14 cellular contexts compared by ENCODE assay signal in genomic region chr4:87525636-87526035, GRCh38. TPM values are rescaled to one million over a fixed set of nuclear protein-coding genes. Genes with fewer than 3 reads are reported as not detected.
DNase-seq lines count a peak whose midpoint lies in the region; FAIRE-seq and TF ChIP-seq lines count a peak whose summit lies in the region.
"Had no signal": no experiment of that assay in that cellular context is flagged by ENCODE, and none has a peak within 500 bp of the region (broad histone marks: within the 10 kb centered on the region; RNA-seq: fewer than 3 reads in every experiment).

No MANE protein-coding gene starts in this region.

- TF ChIP-seq CTCF in uterus (IDR thresholded peaks at IDR 0.05), result no peak
- TF ChIP-seq CTCF in D721Med (IDR thresholded peaks at IDR 0.05; ENCODE audit: insufficient read depth, missing control alignments), result no peak

- TF ChIP-seq POLR2A in uterus (IDR thresholded peaks at IDR 0.05), result peak; percentile 48 to 75

- peaks cover 48% of the 10 kb centered on the region for H3K4me1 ChIP-seq in neuron (ENCODE audit: insufficient read depth, low read length)
- peaks cover 0 to 14% of the 10 kb centered on the region in 2 donors for H3K4me1 ChIP-seq in uterus

- peak overlapping the region; percentile 22 for H3K4me3 ChIP-seq in neuron (ENCODE audit: low read length)
- peak overlapping the region; percentile 43 to 51 for H3K4me3 ChIP-seq in uterus

- no peak for FAIRE-seq in D721Med (lab: Jason Lieb, UNC)

- DNase-seq in NCI-H2171 treated with DMSO at 0.1 percent for 48 hours (lab: John Stamatoyannopoulos, UW), result peak; percentile 17
- no peak for DNase-seq in NCI-H2171 (lab: John Stamatoyannopoulos, UW)
- DNase-seq in globus pallidus (ENCODE audit: low spot score), result peak; percentile 71
- peak; percentile 43 to 71 for DNase-seq in uterus
- no peak for DNase-seq in NCI-H187 (lab: John Stamatoyannopoulos, UW)
- no peak for DNase-seq in D721Med (ENCODE audit: insufficient read length, low spot score)
- DNase-seq in cerebellum (ENCODE audit: low spot score), result no peak
- DNase-seq: activated CD4-positive, CD25-positive, alpha-beta regulatory T cell treated with anti-CD3 and anti-CD28 coated beads, Interleukin-2, amount 50 U/mL, for 72 hours; glutamatergic neuron; NCI-H1436 treated with DMSO at 0.1 percent for 48 hours; SHP77 treated with DMSO at 0.1 percent for 48 hours had no signal

- no peaks in the 10 kb centered on the region for H3K9me3 ChIP-seq in neuron (ENCODE audit: low read length)
- H3K9me3 ChIP-seq in uterus, result no peaks in the 10 kb centered on the region
- H3K9me3 ChIP-seq: neutrophil had no signal

- H2AFZ ChIP-seq in neuron (ENCODE audit: low read depth, low read length), result peak overlapping the region; percentile 50

- peak overlapping the region; percentile 95 to 99 for H3K27ac ChIP-seq in uterus
- H3K27ac ChIP-seq: neutrophil had no signal

- intact Hi-C loops in uterus (cut with DNase I; ENCODE audit: low total_unique reads), result no loop called here

- H3K36me3 ChIP-seq in neuron (ENCODE audit: insufficient read depth, low read length), result no peaks in the 10 kb centered on the region
- no peaks in the 10 kb centered on the region for H3K36me3 ChIP-seq in uterus
- H3K36me3 ChIP-seq: neutrophil had no signal

- H3K27me3 ChIP-seq in neuron (ENCODE audit: insufficient read depth, low read length), result no peaks in the 10 kb centered on the region
- no peaks in the 10 kb centered on the region for H3K27me3 ChIP-seq in uterus
- H3K27me3 ChIP-seq: neutrophil had no signal

RNA-seq across cellular contexts. Expression of gene SPARCL1, which starts 3.5 kb away (rescaled TPM):
- total RNA-seq in uterus (1,000 to 10,000 TPM; 1,025 to 1,777 (median 1,327) TPM), cerebellum (83.3 TPM)
- total RNA-seq: A172 had no signal

Comparison
In these comparisons a context has a peak if more than half of its experiments do, and no peak if none do; other contexts are left out.
1. DNase-seq: peak in NCI-H2171 treated with DMSO at 0.1 percent for 48 hours (single experiment), globus pallidus (single experiment) and uterus (2 of 2); none in NCI-H2171 (single experiment), NCI-H187 (0 of 2), D721Med (single experiment) and cerebellum (single experiment).
2. RNA of gene SPARCL1, which starts 3.5 kb away (total RNA-seq): 1,025 to 1,777 TPM in uterus; 83.3 TPM in cerebellum (single experiment); every median in the first group is over 10 times any median in the second.